Comparison of ENCODE assay signal across 21 cellular contexts in genomic region chr1:239633432-239633831, GRCh38.
"Had no signal": no experiment of that assay in that cellular context is flagged by ENCODE, and none has a peak within 500 bp of the region (broad histone marks: within the 10 kb centered on the region; RNA-seq: fewer than 3 reads in every experiment).

No MANE protein-coding gene starts in this region.

- ATAC-seq: activated CD4-positive, alpha-beta T cell treated with anti-CD3 and anti-CD28 coated beads for 36 hours; activated T-helper 17 cell treated with anti-CD3 and anti-CD28 coated beads, Interleukin-2, amount 50 U/mL, for 72 hours; PC-3 had no signal

- DNase-seq: activated CD4-positive, alpha-beta memory T cell treated with anti-CD3 and anti-CD28 coated beads, Interleukin-2, amount 10 ng/mL, durations not matched to agents 7 days and 5 days; activated CD4-positive, alpha-beta T cell treated with anti-CD3 and anti-CD28 coated beads for 36 hours; activated CD4-positive, alpha-beta T cell treated with anti-CD3 and anti-CD28 coated beads, Interleukin-2, amount 50 U/mL, for 1 hour; activated CD4-positive, CD25-positive, alpha-beta regulatory T cell; activated gamma-delta T cell; activated naive CD4-positive, alpha-beta T cell treated with anti-CD3 and anti-CD28 coated beads for 36 hours; activated T-cell treated with anti-CD3 and anti-CD28 coated beads for 4 hours; activated T-cell treated with anti-CD3 and anti-CD28 coated beads, Interleukin-2, amount 50 U/mL, for 48 hours; amygdala; KG1; NCI-H1092 treated with DMSO at 0.1 percent for 48 hours; NCI-H1417 treated with DMSO at 0.1 percent for 48 hours; NCI-H1694; NCI-H2029; NCI-H2107; NCI-H510A treated with DMSO at 0.1 percent for 48 hours; NCI-H69; NK-92 treated with Interleukin-12 subunit alpha and Interleukin-12 subunit beta, amount 100 ng/mL, for 24 hours; PC-3; SHP77 had no signal
